18 cellular contexts compared by ENCODE assay signal in the genomic region with DNA sequence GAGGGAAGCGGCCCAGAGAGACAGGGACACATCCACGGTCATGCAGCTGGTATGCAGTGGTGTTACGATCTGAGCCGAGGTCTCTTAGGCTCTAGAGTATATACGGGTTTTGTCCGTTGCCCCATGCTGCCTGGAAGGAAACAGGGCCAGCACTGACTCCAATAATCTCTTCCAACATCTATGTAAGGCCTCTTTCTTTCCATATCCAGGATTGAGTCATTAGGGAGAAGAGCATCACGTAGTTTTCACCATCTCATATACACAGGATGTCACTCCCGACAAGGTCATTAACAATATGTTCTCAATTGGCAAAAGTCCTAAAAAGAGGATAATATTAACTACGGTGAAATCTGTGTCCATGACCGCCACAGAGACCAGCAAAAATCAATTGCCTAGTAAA. TPM values are rescaled to one million over a fixed set of nuclear protein-coding genes. Genes with fewer than 3 reads are reported as not detected.
DNase-seq lines count a peak whose midpoint lies in the region; ATAC-seq and TF ChIP-seq lines count a peak whose summit lies in the region.
"Had no signal": no experiment of that assay in that cellular context is flagged by ENCODE, and none has a peak within 500 bp of the region (broad histone marks: within the 10 kb centered on the region; RNA-seq: fewer than 3 reads in every experiment).

No MANE protein-coding gene starts in this region.

- 62 to 71% methylated on average over 8 to 9 of the region's 10 CpGs for WGBS in gastroesophageal sphincter (ENCODE audit: low coverage in 1 of 2), 2 donors

- H3K36me3 ChIP-seq in gastroesophageal sphincter = no peaks in the 10 kb centered on the region
- H3K36me3 ChIP-seq: BLaER1 treated with 17β-estradiol and CSF1 and Interleukin-3, amounts not matched to agents 10 nM and 100 nM had no signal

- TF ChIP-seq POLR2A in gastroesophageal sphincter (IDR thresholded peaks at IDR 0.05) = no peak

- no peaks in the 10 kb centered on the region for H3K27me3 ChIP-seq in gastroesophageal sphincter
- H3K27me3 ChIP-seq: BLaER1 treated with 17β-estradiol and CSF1 and Interleukin-3, amounts not matched to agents 10 nM and 100 nM had no signal

- H3K9me3 Mint-ChIP-seq in activated T-helper 1 cell treated with anti-CD3 and anti-CD28 coated beads, Interleukin-12 subunit alpha, Interleukin-12 subunit beta, Interleukin-2, Interleukin-4 antibody, amounts not matched to agents 30 ng/mL and 10 ng/mL and 1 ng/mL, durations not matched to agents 14 hours and 24 hours and 36 hours = no peaks in the 10 kb centered on the region
- H3K9me3 Mint-ChIP-seq: CD4-positive, alpha-beta T cell; CD8-positive, alpha-beta T cell had no signal

- ATAC-seq in gastroesophageal sphincter (peak; percentile 31), HG02588 (IDR thresholded peaks at IDR 0.05; ENCODE audit: unreplicated experiment) (no peak)
- ATAC-seq: CD8-positive, alpha-beta T cell had no signal

- no peaks in the 10 kb centered on the region for H3K9me3 ChIP-seq in gastroesophageal sphincter
- H3K9me3 ChIP-seq: BLaER1 treated with 17β-estradiol and CSF1 and Interleukin-3, amounts not matched to agents 10 nM and 100 nM; Caco-2 had no signal

- no peak for TF ChIP-seq CTCF in gastroesophageal sphincter (IDR thresholded peaks at IDR 0.05)

- no peaks in the 10 kb centered on the region for H3K4me1 Mint-ChIP-seq in activated T-helper 1 cell treated with anti-CD3 and anti-CD28 coated beads, Interleukin-12 subunit alpha, Interleukin-12 subunit beta, Interleukin-2, Interleukin-4 antibody, amounts not matched to agents 30 ng/mL and 10 ng/mL and 1 ng/mL, durations not matched to agents 14 hours and 24 hours and 36 hours (ENCODE audit: low read depth)
- H3K4me1 Mint-ChIP-seq: B cell had no signal

- no peak for TF ChIP-seq EP300 in gastroesophageal sphincter (IDR thresholded peaks at IDR 0.05)

- peak; percentile 13 to 72 for DNase-seq in dermis microvascular lymphatic vessel endothelial cell (ENCODE audit: low read depth in 2 of 2)
- peak; percentile 8 to 78 for DNase-seq in lung microvascular endothelial cell (ENCODE audit: low read depth in 2 of 2)
- DNase-seq in epidermal melanocyte (ENCODE audit: insufficient read length, low spot score) = no peak
- DNase-seq in activated T-helper 1 cell treated with anti-CD3 and anti-CD28 coated beads, Interleukin-12 subunit alpha, Interleukin-12 subunit beta, Interleukin-2, Interleukin-4 antibody, amounts not matched to agents 30 ng/mL and 10 ng/mL and 1 ng/mL, durations not matched to agents 14 hours and 24 hours and 36 hours (ENCODE audit: low spot score) = no peak
- DNase-seq: 8988T; ACHN; AML-193; Caco-2; Calu3; CD4-positive, alpha-beta T cell; CD8-positive, alpha-beta T cell; DMS79 treated with DMSO at 0.1 percent for 48 hours; GF-D8 had no signal

- no peaks in the 10 kb centered on the region for H3K27me3 Mint-ChIP-seq in activated T-helper 1 cell treated with anti-CD3 and anti-CD28 coated beads, Interleukin-12 subunit alpha, Interleukin-12 subunit beta, Interleukin-2, Interleukin-4 antibody, amounts not matched to agents 30 ng/mL and 10 ng/mL and 1 ng/mL, durations not matched to agents 14 hours and 24 hours and 36 hours (ENCODE audit: insufficient read depth)

- intact Hi-C loops in activated T-helper 1 cell treated with anti-CD3 and anti-CD28 coated beads, Interleukin-12 subunit alpha, Interleukin-12 subunit beta, Interleukin-2, Interleukin-4 antibody, amounts not matched to agents 30 ng/mL and 10 ng/mL and 1 ng/mL, durations not matched to agents 14 hours and 24 hours and 36 hours (cut with micrococcal nuclease) = no loop called here

- H3K4me3 ChIP-seq in gastroesophageal sphincter = no peak overlapping the region
- H3K4me3 ChIP-seq: BLaER1 treated with 17β-estradiol and CSF1 and Interleukin-3, amounts not matched to agents 10 nM and 100 nM had no signal

- no peak overlapping the region for H3K27ac ChIP-seq in gastroesophageal sphincter
- H3K27ac ChIP-seq: BLaER1 treated with 17β-estradiol and CSF1 and Interleukin-3, amounts not matched to agents 10 nM and 100 nM; C4-2B had no signal

- no peaks in the 10 kb centered on the region for H3K36me3 Mint-ChIP-seq in activated T-helper 1 cell treated with anti-CD3 and anti-CD28 coated beads, Interleukin-12 subunit alpha, Interleukin-12 subunit beta, Interleukin-2, Interleukin-4 antibody, amounts not matched to agents 30 ng/mL and 10 ng/mL and 1 ng/mL, durations not matched to agents 14 hours and 24 hours and 36 hours (ENCODE audit: low read depth)
- H3K36me3 Mint-ChIP-seq: CD8-positive, alpha-beta T cell had no signal

- no peak overlapping the region for H3K4me3 Mint-ChIP-seq in activated T-helper 1 cell treated with anti-CD3 and anti-CD28 coated beads, Interleukin-12 subunit alpha, Interleukin-12 subunit beta, Interleukin-2, Interleukin-4 antibody, amounts not matched to agents 30 ng/mL and 10 ng/mL and 1 ng/mL, durations not matched to agents 14 hours and 24 hours and 36 hours
- H3K4me3 Mint-ChIP-seq: B cell; CD4-positive, alpha-beta T cell; CD8-positive, alpha-beta T cell had no signal

- no peaks in the 10 kb centered on the region for H3K4me1 ChIP-seq in gastroesophageal sphincter
- H3K4me1 ChIP-seq: BLaER1 treated with 17β-estradiol and CSF1 and Interleukin-3, amounts not matched to agents 10 nM and 100 nM had no signal

- no peak overlapping the region for H3K27ac Mint-ChIP-seq in activated T-helper 1 cell treated with anti-CD3 and anti-CD28 coated beads, Interleukin-12 subunit alpha, Interleukin-12 subunit beta, Interleukin-2, Interleukin-4 antibody, amounts not matched to agents 30 ng/mL and 10 ng/mL and 1 ng/mL, durations not matched to agents 14 hours and 24 hours and 36 hours
- H3K27ac Mint-ChIP-seq: B cell; CD4-positive, alpha-beta T cell; CD8-positive, alpha-beta T cell had no signal

RNA-seq across cellular contexts. Expression of gene C8B, which starts 4.4 kb away (rescaled TPM):
- total RNA-seq in dermis microvascular lymphatic vessel endothelial cell (not detected in 2 replicates), gastroesophageal sphincter (not detected), lung microvascular endothelial cell (not detected in 2 replicates)
- total RNA-seq in activated T-helper 1 cell treated with anti-CD3 and anti-CD28 coated beads, Interleukin-12 subunit alpha, Interleukin-12 subunit beta, Interleukin-2, Interleukin-4 antibody, amounts not matched to agents 30 ng/mL and 10 ng/mL and 1 ng/mL, durations not matched to agents 14 hours and 24 hours and 36 hours = not detected in 2 replicates
- total RNA-seq: B cell; Caco-2; Calu3; CD4-positive, alpha-beta T cell; CD8-positive, alpha-beta T cell had no signal

Comparison
In these comparisons a context has a peak if more than half of its experiments do, and no peak if none do; other contexts are left out.
1. DNase-seq: peak in dermis microvascular lymphatic vessel endothelial cell (2 of 2) and lung microvascular endothelial cell (2 of 2); none in epidermal melanocyte (single experiment) and activated T-helper 1 cell treated with anti-CD3 and anti-CD28 coated beads, Interleukin-12 subunit alpha, Interleukin-12 subunit beta, Interleukin-2, Interleukin-4 antibody, amounts not matched to agents 30 ng/mL and 10 ng/mL and 1 ng/mL, durations not matched to agents 14 hours and 24 hours and 36 hours (single experiment).